8 cellular contexts compared by ENCODE assay signal in the genomic region with DNA sequence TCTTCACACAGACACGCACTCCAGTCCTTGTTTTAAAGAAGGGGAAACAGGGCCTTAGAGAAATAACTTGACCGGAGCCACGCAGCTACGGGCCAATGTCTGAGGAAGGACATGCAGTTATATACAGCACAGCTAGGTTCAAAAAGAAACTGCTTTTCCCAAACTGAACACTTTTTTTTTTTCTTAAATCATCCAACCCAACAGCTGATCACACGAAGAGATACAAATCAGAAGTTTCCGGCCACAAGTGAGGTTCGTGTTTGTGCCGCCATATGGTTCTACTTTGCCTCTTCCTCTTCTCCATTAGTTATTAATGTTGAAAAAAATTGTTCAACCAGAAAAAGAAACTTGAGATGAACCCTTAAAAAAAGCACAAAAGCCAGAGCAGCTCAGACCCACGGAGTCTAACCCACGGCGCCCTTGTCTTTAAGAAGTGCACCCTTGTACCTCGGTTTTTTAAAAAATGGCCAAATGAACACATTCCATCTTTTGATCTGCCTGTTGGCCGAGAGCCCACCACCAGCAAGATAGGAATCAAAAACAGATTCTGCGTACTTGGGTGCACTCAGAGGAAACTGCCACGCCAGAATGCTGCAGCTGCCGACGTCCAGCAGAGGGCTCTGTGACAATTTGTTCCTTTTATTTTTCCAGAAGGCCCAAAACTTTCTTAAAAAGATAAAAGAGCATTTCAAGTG.
DNase-seq lines count a peak whose midpoint lies in the region; ATAC-seq and TF ChIP-seq lines count a peak whose summit lies in the region.

No MANE protein-coding gene starts in this region.

- H3K9me3 ChIP-seq in SU-DHL-6 (ENCODE audit: insufficient read depth, low read length) = no peaks in the 10 kb centered on the region
- H3K9me3 ChIP-seq in hepatocyte (ENCODE audit: low read depth) = no peaks in the 10 kb centered on the region
- no peaks in the 10 kb centered on the region for H3K9me3 ChIP-seq in smooth muscle cell (replicated peaks; ENCODE audit: low read depth)

- H3F3A ChIP-seq in SU-DHL-6 (ENCODE audit: insufficient read depth) (no peaks in the 10 kb centered on the region), smooth muscle cell (ENCODE audit: low read depth) (peaks cover 8% of the 10 kb centered on the region)

- H3K4me1 ChIP-seq in hepatocyte (ENCODE audit: insufficient read depth) (peaks cover 35% of the 10 kb centered on the region), smooth muscle cell (ENCODE audit: low read depth) (peaks cover 15% of the 10 kb centered on the region)

- no peak overlapping the region for H3K9ac ChIP-seq in SU-DHL-6 (ENCODE audit: low read length)
- no peak overlapping the region for H3K9ac ChIP-seq in smooth muscle cell (ENCODE audit: low read depth)

- no peak overlapping the region for H3K27ac ChIP-seq in SU-DHL-6 (ENCODE audit: low read depth, low read length)
- H3K27ac ChIP-seq in angular gyrus (ENCODE audit: low read depth, low read length) = peak overlapping the region; percentile 0
- H3K27ac ChIP-seq in hepatocyte = peak overlapping the region; percentile 77
- H3K27ac ChIP-seq in smooth muscle cell (ENCODE audit: low read depth) = peak overlapping the region; percentile 53

- H3K9me2 ChIP-seq in SU-DHL-6 (replicated peaks; ENCODE audit: insufficient read depth, low read length) = no peaks in the 10 kb centered on the region
- H3K9me2 ChIP-seq in hepatocyte (replicated peaks; ENCODE audit: insufficient read depth) = no peaks in the 10 kb centered on the region

- TF ChIP-seq CTCF in SU-DHL-6 (IDR thresholded peaks at IDR 0.05; ENCODE audit: insufficient read depth, low read length, poor library complexity, severe bottlenecking) = peak; percentile 72
- peak; percentile 91 for TF ChIP-seq CTCF in hepatocyte (IDR thresholded peaks at IDR 0.05; ENCODE audit: poor library complexity)
- peak; percentile 75 for TF ChIP-seq CTCF in smooth muscle cell (IDR thresholded peaks at IDR 0.05; ENCODE audit: borderline replicate concordance, insufficient read depth, poor library complexity, severe bottlenecking)

- H3K4me2 ChIP-seq in SU-DHL-6 (ENCODE audit: low read depth, low read length, poor library complexity, severe bottlenecking) = no peak overlapping the region
- peak overlapping the region; percentile 68 for H3K4me2 ChIP-seq in hepatocyte
- H3K4me2 ChIP-seq in smooth muscle cell = peak overlapping the region; percentile 67

- H3K27me3 ChIP-seq in SU-DHL-6 (ENCODE audit: low read length) = no peaks in the 10 kb centered on the region
- no peaks in the 10 kb centered on the region for H3K27me3 ChIP-seq in hepatocyte
- H3K27me3 ChIP-seq in smooth muscle cell (ENCODE audit: low read depth) = no peaks in the 10 kb centered on the region

- H3K36me3 ChIP-seq in SU-DHL-6 (ENCODE audit: low read length) (no peaks in the 10 kb centered on the region), hepatocyte (replicated peaks; ENCODE audit: insufficient read depth, low read depth) (no peaks in the 10 kb centered on the region), smooth muscle cell (ENCODE audit: low read depth) (no peaks in the 10 kb centered on the region)

- H3K79me2 ChIP-seq in SU-DHL-6 (ENCODE audit: insufficient read depth, low read length) = peaks cover 63% of the 10 kb centered on the region
- H3K79me2 ChIP-seq in hepatocyte = peaks cover 88% of the 10 kb centered on the region
- H3K79me2 ChIP-seq in smooth muscle cell (ENCODE audit: low read depth) = peaks cover 88% of the 10 kb centered on the region

- ATAC-seq in HG03342 (IDR thresholded peaks at IDR 0.05; ENCODE audit: unreplicated experiment) = peak; percentile 67
- ATAC-seq in GM21360 (IDR thresholded peaks at IDR 0.05; ENCODE audit: unreplicated experiment) = no peak

- H3K4me3 ChIP-seq in SU-DHL-6 (ENCODE audit: insufficient read depth, low read length, poor library complexity, severe bottlenecking) (no peak overlapping the region), hepatocyte (no peak overlapping the region), smooth muscle cell (no peak overlapping the region)

- DNase-seq in activated gamma-delta T cell treated with Interleukin-2 at 50 U/mL for 16 hours = peak; percentile 51
- DNase-seq in activated gamma-delta T cell (lab: John Stamatoyannopoulos, UW) = no peak
- peak; percentile 64 for DNase-seq in hepatocyte (ENCODE audit: low spot score)
- no peak for DNase-seq in smooth muscle cell (lab: John Stamatoyannopoulos, UW; ENCODE audit: unreplicated experiment)

- WGBS in hepatocyte (ENCODE audit: low lambda C conversion rate, missing lambda C conversion rate) = 41% methylated on average over 17 of the region's 17 CpGs
- 53% methylated on average over 17 of the region's 17 CpGs for WGBS in smooth muscle cell (ENCODE audit: low lambda C conversion rate)

- H2AFZ ChIP-seq in SU-DHL-6 (ENCODE audit: low read depth, low read length, severe bottlenecking) (no peak overlapping the region), hepatocyte (no peak overlapping the region), smooth muscle cell (ENCODE audit: low read depth) (no peak overlapping the region)

- no peaks in the 10 kb centered on the region; the same call in 1 of the 2 replicates for H4K20me1 ChIP-seq in SU-DHL-6 (ENCODE audit: low read depth, low read length)
- peaks cover 10% of the 10 kb centered on the region for H4K20me1 ChIP-seq in hepatocyte (ENCODE audit: insufficient read depth, poor library complexity, severe bottlenecking)
- peaks cover 99% of the 10 kb centered on the region for H4K20me1 ChIP-seq in smooth muscle cell (ENCODE audit: low read depth)

Comparison
In these comparisons a context has a peak if more than half of its experiments do, and no peak if none do; other contexts are left out.
1. DNase-seq: peak in activated gamma-delta T cell treated with Interleukin-2 at 50 U/mL for 16 hours (single experiment) and hepatocyte (single experiment); none in activated gamma-delta T cell (single experiment) and smooth muscle cell (single experiment).
2. Peak in every context shown above with its lines, with median percentiles within 50 percentile points of each other: CTCF ChIP-seq.